Comparison of ENCODE assay signal across 1 cellular context in genomic region chr12:3432176-3432742, GRCh38.
TF ChIP-seq lines count a peak whose summit lies in the region.

No MANE protein-coding gene starts in this region.

TF ChIP-seq in HCT116, 20 proteins besides CTCF, POLR2A, EP300 and RAD21 (continued from another document):
- TF ChIP-seq, protein P1, sequence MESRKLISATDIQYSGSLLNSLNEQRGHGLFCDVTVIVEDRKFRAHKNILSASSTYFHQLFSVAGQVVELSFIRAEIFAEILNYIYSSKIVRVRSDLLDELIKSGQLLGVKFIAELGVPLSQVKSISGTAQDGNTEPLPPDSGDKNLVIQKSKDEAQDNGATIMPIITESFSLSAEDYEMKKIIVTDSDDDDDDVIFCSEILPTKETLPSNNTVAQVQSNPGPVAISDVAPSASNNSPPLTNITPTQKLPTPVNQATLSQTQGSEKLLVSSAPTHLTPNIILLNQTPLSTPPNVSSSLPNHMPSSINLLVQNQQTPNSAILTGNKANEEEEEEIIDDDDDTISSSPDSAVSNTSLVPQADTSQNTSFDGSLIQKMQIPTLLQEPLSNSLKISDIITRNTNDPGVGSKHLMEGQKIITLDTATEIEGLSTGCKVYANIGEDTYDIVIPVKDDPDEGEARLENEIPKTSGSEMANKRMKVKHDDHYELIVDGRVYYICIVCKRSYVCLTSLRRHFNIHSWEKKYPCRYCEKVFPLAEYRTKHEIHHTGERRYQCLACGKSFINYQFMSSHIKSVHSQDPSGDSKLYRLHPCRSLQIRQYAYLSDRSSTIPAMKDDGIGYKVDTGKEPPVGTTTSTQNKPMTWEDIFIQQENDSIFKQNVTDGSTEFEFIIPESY (IDR thresholded peaks at IDR 0.05; ENCODE audit: extremely low read depth, insufficient replicate concordance, low read length): no peak
- TF ChIP-seq JUND (IDR thresholded peaks at IDR 0.05): no peak
